1 cellular context compared by ENCODE assay signal in genomic region chr16:88442811-88443576, GRCh38.
A peak's percentile ranks its signal among the peaks of the same experiment; 100 is the strongest.
TF ChIP-seq lines count a peak whose summit lies in the region.

No MANE protein-coding gene starts in this region.

TF ChIP-seq in K562, 482 proteins besides CTCF, POLR2A, EP300 and RAD21 (continued from another document):
- TF ChIP-seq, protein P1, sequence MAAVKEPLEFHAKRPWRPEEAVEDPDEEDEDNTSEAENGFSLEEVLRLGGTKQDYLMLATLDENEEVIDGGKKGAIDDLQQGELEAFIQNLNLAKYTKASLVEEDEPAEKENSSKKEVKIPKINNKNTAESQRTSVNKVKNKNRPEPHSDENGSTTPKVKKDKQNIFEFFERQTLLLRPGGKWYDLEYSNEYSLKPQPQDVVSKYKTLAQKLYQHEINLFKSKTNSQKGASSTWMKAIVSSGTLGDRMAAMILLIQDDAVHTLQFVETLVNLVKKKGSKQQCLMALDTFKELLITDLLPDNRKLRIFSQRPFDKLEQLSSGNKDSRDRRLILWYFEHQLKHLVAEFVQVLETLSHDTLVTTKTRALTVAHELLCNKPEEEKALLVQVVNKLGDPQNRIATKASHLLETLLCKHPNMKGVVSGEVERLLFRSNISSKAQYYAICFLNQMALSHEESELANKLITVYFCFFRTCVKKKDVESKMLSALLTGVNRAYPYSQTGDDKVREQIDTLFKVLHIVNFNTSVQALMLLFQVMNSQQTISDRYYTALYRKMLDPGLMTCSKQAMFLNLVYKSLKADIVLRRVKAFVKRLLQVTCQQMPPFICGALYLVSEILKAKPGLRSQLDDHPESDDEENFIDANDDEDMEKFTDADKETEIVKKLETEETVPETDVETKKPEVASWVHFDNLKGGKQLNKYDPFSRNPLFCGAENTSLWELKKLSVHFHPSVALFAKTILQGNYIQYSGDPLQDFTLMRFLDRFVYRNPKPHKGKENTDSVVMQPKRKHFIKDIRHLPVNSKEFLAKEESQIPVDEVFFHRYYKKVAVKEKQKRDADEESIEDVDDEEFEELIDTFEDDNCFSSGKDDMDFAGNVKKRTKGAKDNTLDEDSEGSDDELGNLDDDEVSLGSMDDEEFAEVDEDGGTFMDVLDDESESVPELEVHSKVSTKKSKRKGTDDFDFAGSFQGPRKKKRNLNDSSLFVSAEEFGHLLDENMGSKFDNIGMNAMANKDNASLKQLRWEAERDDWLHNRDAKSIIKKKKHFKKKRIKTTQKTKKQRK (IDR thresholded peaks at IDR 0.05; ENCODE audit: borderline replicate concordance, low read depth, low read length): no peak
- TF ChIP-seq STAT5A (IDR thresholded peaks at IDR 0.05; ENCODE audit: borderline replicate concordance, low read length) (no peak), CBX3 (IDR thresholded peaks at IDR 0.05; ENCODE audit: borderline replicate concordance in 1 of 2, low read length in 2 of 2) (no peak), ARID2 (IDR thresholded peaks at IDR 0.05) (peak; percentile 99), RAD51 (IDR thresholded peaks at IDR 0.05; ENCODE audit: borderline replicate concordance, low read depth) (no peak), TSHZ1 (CRISPR knock-in tag; IDR thresholded peaks at IDR 0.05) (no peak), BACH1 (tag; IDR thresholded peaks at IDR 0.05) (no peak), HES1 (IDR thresholded peaks at IDR 0.05; ENCODE audit: low read depth) (no peak), TRIM25 (IDR thresholded peaks at IDR 0.05; ENCODE audit: borderline replicate concordance) (no peak), STAT5B (CRISPR knock-in tag; IDR thresholded peaks at IDR 0.05) (no peak), KLF6 (CRISPR knock-in tag; IDR thresholded peaks at IDR 0.05; ENCODE audit: borderline replicate concordance) (no peak), DNMT1 (IDR thresholded peaks at IDR 0.05) (no peak), HNRNPK (IDR thresholded peaks at IDR 0.05; ENCODE audit: low read depth, low read length, poor library complexity, severe bottlenecking) (no peak), EP400 (IDR thresholded peaks at IDR 0.05) (no peak), ZNF134 (CRISPR knock-in tag; conservative IDR thresholded peaks at IDR 0.05) (no peak)
- TF ChIP-seq, protein P2, sequence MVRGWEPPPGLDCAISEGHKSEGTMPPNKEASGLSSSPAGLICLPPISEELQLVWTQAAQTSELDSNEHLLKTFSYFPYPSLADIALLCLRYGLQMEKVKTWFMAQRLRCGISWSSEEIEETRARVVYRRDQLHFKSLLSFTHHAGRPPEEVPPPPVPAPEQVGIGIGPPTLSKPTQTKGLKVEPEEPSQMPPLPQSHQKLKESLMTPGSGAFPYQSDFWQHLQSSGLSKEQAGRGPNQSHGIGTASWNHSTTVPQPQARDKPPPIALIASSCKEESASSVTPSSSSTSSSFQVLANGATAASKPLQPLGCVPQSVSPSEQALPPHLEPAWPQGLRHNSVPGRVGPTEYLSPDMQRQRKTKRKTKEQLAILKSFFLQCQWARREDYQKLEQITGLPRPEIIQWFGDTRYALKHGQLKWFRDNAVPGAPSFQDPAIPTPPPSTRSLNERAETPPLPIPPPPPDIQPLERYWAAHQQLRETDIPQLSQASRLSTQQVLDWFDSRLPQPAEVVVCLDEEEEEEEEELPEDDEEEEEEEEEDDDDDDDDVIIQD (CRISPR knock-in tag; IDR thresholded peaks at IDR 0.05): no peak
- TF ChIP-seq, protein P3, sequence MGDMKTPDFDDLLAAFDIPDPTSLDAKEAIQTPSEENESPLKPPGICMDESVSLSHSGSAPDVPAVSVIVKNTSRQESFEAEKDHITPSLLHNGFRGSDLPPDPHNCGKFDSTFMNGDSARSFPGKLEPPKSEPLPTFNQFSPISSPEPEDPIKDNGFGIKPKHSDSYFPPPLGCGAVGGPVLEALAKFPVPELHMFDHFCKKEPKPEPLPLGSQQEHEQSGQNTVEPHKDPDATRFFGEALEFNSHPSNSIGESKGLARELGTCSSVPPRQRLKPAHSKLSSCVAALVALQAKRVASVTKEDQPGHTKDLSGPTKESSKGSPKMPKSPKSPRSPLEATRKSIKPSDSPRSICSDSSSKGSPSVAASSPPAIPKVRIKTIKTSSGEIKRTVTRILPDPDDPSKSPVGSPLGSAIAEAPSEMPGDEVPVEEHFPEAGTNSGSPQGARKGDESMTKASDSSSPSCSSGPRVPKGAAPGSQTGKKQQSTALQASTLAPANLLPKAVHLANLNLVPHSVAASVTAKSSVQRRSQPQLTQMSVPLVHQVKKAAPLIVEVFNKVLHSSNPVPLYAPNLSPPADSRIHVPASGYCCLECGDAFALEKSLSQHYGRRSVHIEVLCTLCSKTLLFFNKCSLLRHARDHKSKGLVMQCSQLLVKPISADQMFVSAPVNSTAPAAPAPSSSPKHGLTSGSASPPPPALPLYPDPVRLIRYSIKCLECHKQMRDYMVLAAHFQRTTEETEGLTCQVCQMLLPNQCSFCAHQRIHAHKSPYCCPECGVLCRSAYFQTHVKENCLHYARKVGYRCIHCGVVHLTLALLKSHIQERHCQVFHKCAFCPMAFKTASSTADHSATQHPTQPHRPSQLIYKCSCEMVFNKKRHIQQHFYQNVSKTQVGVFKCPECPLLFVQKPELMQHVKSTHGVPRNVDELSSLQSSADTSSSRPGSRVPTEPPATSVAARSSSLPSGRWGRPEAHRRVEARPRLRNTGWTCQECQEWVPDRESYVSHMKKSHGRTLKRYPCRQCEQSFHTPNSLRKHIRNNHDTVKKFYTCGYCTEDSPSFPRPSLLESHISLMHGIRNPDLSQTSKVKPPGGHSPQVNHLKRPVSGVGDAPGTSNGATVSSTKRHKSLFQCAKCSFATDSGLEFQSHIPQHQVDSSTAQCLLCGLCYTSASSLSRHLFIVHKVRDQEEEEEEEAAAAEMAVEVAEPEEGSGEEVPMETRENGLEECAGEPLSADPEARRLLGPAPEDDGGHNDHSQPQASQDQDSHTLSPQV (IDR thresholded peaks at IDR 0.05): no peak
